In the genomic region with DNA sequence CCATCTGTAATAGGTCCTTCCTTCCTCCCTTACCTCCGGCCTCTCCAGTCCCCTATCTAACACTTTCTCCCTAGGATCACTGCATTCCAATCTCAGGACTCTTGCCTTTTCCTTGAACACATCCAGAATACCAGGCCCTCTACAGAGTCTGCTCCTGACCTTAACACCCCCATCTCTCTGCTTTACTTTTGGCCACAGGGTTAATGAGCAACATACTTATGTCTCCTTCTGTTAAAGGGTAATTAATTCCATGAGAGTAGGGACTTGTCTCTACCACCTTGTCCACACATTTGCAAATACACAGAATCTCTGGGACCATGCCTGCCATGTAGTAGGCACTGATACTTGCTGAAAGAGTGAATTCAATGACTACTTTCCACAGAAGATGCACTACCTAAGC, we compare ENCODE assay signal across 27 cellular contexts.
DNase-seq lines count a peak whose midpoint lies in the region; FAIRE-seq and TF ChIP-seq lines count a peak whose summit lies in the region.
"Had no signal": no experiment of that assay in that cellular context is flagged by ENCODE, and none has a peak within 500 bp of the region (broad histone marks: within the 10 kb centered on the region; RNA-seq: fewer than 3 reads in every experiment).

No MANE protein-coding gene starts in this region.

- H3K4me3 Mint-ChIP-seq in Calu3 (ENCODE audit: low read depth, unreplicated experiment) = no peak overlapping the region
- no peak overlapping the region for H3K4me3 Mint-ChIP-seq in progenitor cell of endocrine pancreas (ENCODE audit: low read depth)
- no peak overlapping the region for H3K4me3 Mint-ChIP-seq in CD8-positive, alpha-beta memory T cell
- H3K4me3 Mint-ChIP-seq: CD8-positive, alpha-beta T cell; natural killer cell; stimulated activated effector memory CD8-positive, alpha-beta T cell treated with anti-CD3 and anti-CD28 coated beads, Interleukin-12 subunit alpha, Interleukin-12 subunit beta, amount 100 ng/mL, for 72 hours had no signal

- H3K27me3 Mint-ChIP-seq in Calu3 (ENCODE audit: unreplicated experiment) (no peaks in the 10 kb centered on the region), progenitor cell of endocrine pancreas (no peaks in the 10 kb centered on the region)
- no peaks in the 10 kb centered on the region for H3K27me3 Mint-ChIP-seq in CD8-positive, alpha-beta memory T cell

- H3K9me3 Mint-ChIP-seq in Calu3 (ENCODE audit: low read depth, unreplicated experiment) (no peaks in the 10 kb centered on the region), progenitor cell of endocrine pancreas (ENCODE audit: low read depth) (no peaks in the 10 kb centered on the region)
- H3K9me3 Mint-ChIP-seq in CD8-positive, alpha-beta memory T cell = peaks cover 0 to 12% (median 0%) of the 10 kb centered on the region in 5 donors
- H3K9me3 Mint-ChIP-seq: activated T-helper 2 cell treated with anti-CD3 and anti-CD28 coated beads, Interferon-gamma antibody, Interleukin-2, Interleukin-4, amounts not matched to agents 10 μg/mL and 5 μg/mL and 100 μg/mL, durations not matched to agents 14 hours and 24 hours and 36 hours; CD8-positive, alpha-beta T cell had no signal

- H3K36me3 ChIP-seq in kidney (ENCODE audit: control insufficient read depth in 1 of 2, insufficient read depth in 2 of 2, low read length in 2 of 2) = no peaks in the 10 kb centered on the region
- H3K36me3 ChIP-seq in CD8-positive, alpha-beta memory T cell (ENCODE audit: insufficient read depth, low read length) = no peaks in the 10 kb centered on the region
- H3K36me3 ChIP-seq: brain microvascular endothelial cell, SJCRH30, suprapubic skin had no signal

- no peak overlapping the region for H3K27ac ChIP-seq in kidney (ENCODE audit: low read depth in 2 of 2, low read length in 2 of 2)
- no peak overlapping the region for H3K27ac ChIP-seq in CD8-positive, alpha-beta memory T cell (ENCODE audit: low read depth, low read length)
- H3K27ac ChIP-seq: brain microvascular endothelial cell, GM23248, SJCRH30, suprapubic skin had no signal

- BruUV-seq in Calu3 (replicated peaks; lab: Mats Ljungman, UMichigan) = no TSS peak

- no peaks in the 10 kb centered on the region for H3K27me3 ChIP-seq in CD8-positive, alpha-beta memory T cell (ENCODE audit: insufficient read depth, low read length, poor library complexity, severe bottlenecking)
- H3K27me3 ChIP-seq: brain microvascular endothelial cell, SJCRH30, suprapubic skin had no signal

- no peak overlapping the region for H3K9ac ChIP-seq in kidney (ENCODE audit: low read length in 2 of 2)
- H3K9ac ChIP-seq: GM23248 had no signal

- no peaks in the 10 kb centered on the region for H3K36me3 Mint-ChIP-seq in Calu3 (ENCODE audit: insufficient read depth, unreplicated experiment)
- H3K36me3 Mint-ChIP-seq in progenitor cell of endocrine pancreas (ENCODE audit: insufficient read depth) = peaks cover under 1% of the 10 kb centered on the region
- H3K36me3 Mint-ChIP-seq in CD8-positive, alpha-beta memory T cell = no peaks in the 10 kb centered on the region
- H3K36me3 Mint-ChIP-seq: CD8-positive, alpha-beta T cell; natural killer cell; stimulated activated effector memory CD8-positive, alpha-beta T cell treated with anti-CD3 and anti-CD28 coated beads, Interleukin-12 subunit alpha, Interleukin-12 subunit beta, amount 100 ng/mL, for 72 hours had no signal

- POLR2A ChIA-PET in CD8-positive, alpha-beta memory T cell (lab: Charles Lee) = no interaction called here

- no peak overlapping the region for H3K4me3 ChIP-seq in kidney (ENCODE audit: low read length in 2 of 2)
- no peak overlapping the region for H3K4me3 ChIP-seq in CD8-positive, alpha-beta memory T cell (ENCODE audit: low read length)
- H3K4me3 ChIP-seq: GM23248, SJCRH30, suprapubic skin had no signal

- no peak for DNase-seq in Calu3
- peak; percentile 16 for DNase-seq in NCI-H524 treated with DMSO at 0.1 percent for 48 hours (lab: John Stamatoyannopoulos, UW)
- DNase-seq in kidney = no peak
- no peak for DNase-seq in progenitor cell of endocrine pancreas (ENCODE audit: low spot score, unreplicated experiment)
- DNase-seq in NCI-H2196 treated with DMSO at 0.1 percent for 48 hours (lab: John Stamatoyannopoulos, UW; ENCODE audit: unreplicated experiment) = no peak
- DNase-seq in CD8-positive, alpha-beta memory T cell = no peak
- DNase-seq in dermis blood vessel endothelial cell = no peak
- DNase-seq: activated CD4-positive, alpha-beta T cell treated with anti-CD3 and anti-CD28 coated beads for 48 hours; activated CD8-positive, alpha-beta memory T cell treated with anti-CD3 and anti-CD28 coated beads for 24 hours; activated naive CD4-positive, alpha-beta T cell treated with anti-CD3 and anti-CD28 coated beads, Interleukin-2, amount 50 U/mL, for 16 hours; activated T-cell treated with anti-CD3 and anti-CD28 coated beads for 4 hours; brain microvascular endothelial cell; CD8-positive, alpha-beta T cell; DMS53; GDM1; GM23248; MV-4-11; natural killer cell; NCI-H146; NCI-H774; RPMI8226; SJCRH30; T-helper 9 cell had no signal

- no peak for TF ChIP-seq CTCF in Calu3 (IDR thresholded peaks at IDR 0.05; ENCODE audit: unreplicated experiment)
- no peak for TF ChIP-seq CTCF in kidney (IDR thresholded peaks at IDR 0.05; ENCODE audit: borderline replicate concordance, extremely low read depth, insufficient read depth)
- no peak for TF ChIP-seq CTCF in progenitor cell of endocrine pancreas (IDR thresholded peaks at IDR 0.05; ENCODE audit: unreplicated experiment)

- no peaks in the 10 kb centered on the region for H3K9me3 ChIP-seq in kidney (ENCODE audit: control insufficient read depth in 1 of 2, low read length in 2 of 2)
- no peaks in the 10 kb centered on the region for H3K9me3 ChIP-seq in CD8-positive, alpha-beta memory T cell (ENCODE audit: low read length)
- H3K9me3 ChIP-seq: SJCRH30, suprapubic skin had no signal

- peaks cover 0 to 19% of the 10 kb centered on the region in 2 donors for H3K4me1 ChIP-seq in kidney (ENCODE audit: control insufficient read depth in 1 of 2, insufficient read depth in 1 of 2, low read depth in 1 of 2, low read length in 2 of 2)
- H3K4me1 ChIP-seq in CD8-positive, alpha-beta memory T cell (ENCODE audit: insufficient read depth, low read length) = no peaks in the 10 kb centered on the region
- H3K4me1 ChIP-seq: SJCRH30, suprapubic skin had no signal

- intact Hi-C loops in Calu3 (cut with micrococcal nuclease; ENCODE audit: unreplicated experiment) = no loop called here
- intact Hi-C loops in kidney (cut with DNase I) = no loop called here

- peaks cover 33% of the 10 kb centered on the region for H3K4me1 Mint-ChIP-seq in Calu3 (ENCODE audit: low read depth, unreplicated experiment)
- peaks cover 54% of the 10 kb centered on the region for H3K4me1 Mint-ChIP-seq in progenitor cell of endocrine pancreas (ENCODE audit: low read depth)
- no peaks in the 10 kb centered on the region for H3K4me1 Mint-ChIP-seq in CD8-positive, alpha-beta memory T cell
- H3K4me1 Mint-ChIP-seq: natural killer cell; stimulated activated effector memory CD8-positive, alpha-beta T cell treated with anti-CD3 and anti-CD28 coated beads, Interleukin-12 subunit alpha, Interleukin-12 subunit beta, amount 100 ng/mL, for 72 hours had no signal

- H3K27ac Mint-ChIP-seq in Calu3 (ENCODE audit: unreplicated experiment) (peak overlapping the region; percentile 37), progenitor cell of endocrine pancreas (peak overlapping the region; percentile 73)
- no peak overlapping the region for H3K27ac Mint-ChIP-seq in CD8-positive, alpha-beta memory T cell
- H3K27ac Mint-ChIP-seq: activated T-helper 2 cell treated with anti-CD3 and anti-CD28 coated beads, Interferon-gamma antibody, Interleukin-2, Interleukin-4, amounts not matched to agents 10 μg/mL and 5 μg/mL and 100 μg/mL, durations not matched to agents 14 hours and 24 hours and 36 hours; CD8-positive, alpha-beta T cell; natural killer cell; stimulated activated effector memory CD8-positive, alpha-beta T cell treated with anti-CD3 and anti-CD28 coated beads, Interleukin-12 subunit alpha, Interleukin-12 subunit beta, amount 100 ng/mL, for 72 hours had no signal

- FAIRE-seq in kidney (lab: Jason Lieb, UNC) = peak; percentile 44
- FAIRE-seq: endothelial cell of umbilical vein had no signal

- CTCF ChIA-PET in Calu3 (lab: Charles Lee) = interaction anchor here (0.7 to 1.6 kb wide), 2 partner anchors 11 to 209 kb away, joined by 3 to 6 read pairs; a partner anchor contains a TSS
- CTCF ChIA-PET in CD8-positive, alpha-beta memory T cell (lab: Charles Lee) = no interaction called here

Comparison
In these comparisons a context has a peak if more than half of its experiments do, and no peak if none do; other contexts are left out.
1. H3K27ac Mint-ChIP-seq: peak in Calu3 (single experiment) and progenitor cell of endocrine pancreas (single experiment); none in CD8-positive, alpha-beta memory T cell (0 of 8).